8 cellular contexts compared by ENCODE assay signal in genomic region chr14:69079188-69079742, GRCh38.
DNase-seq lines count a peak whose midpoint lies in the region; ATAC-seq, FAIRE-seq and TF ChIP-seq lines count a peak whose summit lies in the region.
"Had no signal": no experiment of that assay in that cellular context is flagged by ENCODE, and none has a peak within 500 bp of the region (broad histone marks: within the 10 kb centered on the region; RNA-seq: fewer than 3 reads in every experiment).

No MANE protein-coding gene starts in this region.

- H3K27me3 Mint-ChIP-seq in activated CD4-positive, alpha-beta T cell treated with anti-CD3 and anti-CD28 coated beads for 36 hours: no peaks in the 10 kb centered on the region

- H3K4me1 ChIP-seq in upper lobe of left lung: peaks cover 24 to 31% (median 26%) of the 10 kb centered on the region in 4 donors

- no peak overlapping the region for H3K4me3 ChIP-seq in bronchial epithelial cell (ENCODE audit: low read depth, low read length)
- H3K4me3 ChIP-seq in upper lobe of left lung: no peak overlapping the region
- no peak overlapping the region for H3K4me3 ChIP-seq in H7 (ENCODE audit: insufficient read depth, low read depth, low read length)

- no peak for TF ChIP-seq CTCF in bronchial epithelial cell (IDR thresholded peaks at IDR 0.05; ENCODE audit: insufficient read depth, low read length, severe bottlenecking)
- no peak for TF ChIP-seq CTCF in upper lobe of left lung (IDR thresholded peaks at IDR 0.05)

- no peak overlapping the region for H3K4me3 Mint-ChIP-seq in activated CD4-positive, alpha-beta T cell treated with anti-CD3 and anti-CD28 coated beads for 36 hours
- H3K4me3 Mint-ChIP-seq: T-helper 1 cell treated with Interleukin-12 subunit alpha and Interleukin-12 subunit beta and Interleukin-4 antibody, amounts not matched to agents 30 μg/mL and 1 μg/mL, for 36 hours had no signal

- POLR2A ChIA-PET in activated CD4-positive, alpha-beta T cell treated with anti-CD3 and anti-CD28 coated beads for 36 hours (lab: Charles Lee): no interaction called here

- TF ChIP-seq POLR2A in upper lobe of left lung (IDR thresholded peaks at IDR 0.05): no peak

- peak overlapping the region; percentile 49 to 81 (median 60) for H3K27ac ChIP-seq in upper lobe of left lung

- CTCF ChIA-PET in activated CD4-positive, alpha-beta T cell treated with anti-CD3 and anti-CD28 coated beads for 36 hours (lab: Charles Lee): interaction anchor here (0.7 to 0.9 kb wide), 2 partner anchors 11 to 15 kb away, joined by 3 read pairs; no protein-coding TSS in a partner anchor

- H3K4me1 Mint-ChIP-seq in activated CD4-positive, alpha-beta T cell treated with anti-CD3 and anti-CD28 coated beads for 36 hours: peaks cover 10% of the 10 kb centered on the region

- H3K36me3 ChIP-seq in bronchial epithelial cell (ENCODE audit: control insufficient read depth, insufficient read depth, low read length) (peaks cover 3% of the 10 kb centered on the region), upper lobe of left lung (peaks cover 0 to 36% (median 4%) of the 10 kb centered on the region in 4 donors), H7 (replicated peaks; ENCODE audit: control insufficient read depth, insufficient read depth, low read length) (no peaks in the 10 kb centered on the region)

- peak; percentile 95 for DNase-seq in HTR-8/SVneo (ENCODE audit: insufficient read length, low spot score)
- DNase-seq in bronchial epithelial cell (ENCODE audit: low read depth): peak; percentile 84
- peak; percentile 98 for DNase-seq in kidney glomerular epithelial cell (lab: John Stamatoyannopoulos, UW)
- no peak for DNase-seq in upper lobe of left lung
- no peak for DNase-seq in activated CD4-positive, alpha-beta T cell treated with anti-CD3 and anti-CD28 coated beads for 36 hours
- no peak for DNase-seq in NCI-H187 treated with DMSO at 0.1 percent for 48 hours (lab: John Stamatoyannopoulos, UW)
- no peak for DNase-seq in H7

- H3K36me3 Mint-ChIP-seq in activated CD4-positive, alpha-beta T cell treated with anti-CD3 and anti-CD28 coated beads for 36 hours (ENCODE audit: low read depth): peaks cover 21% of the 10 kb centered on the region

- intact Hi-C loops in activated CD4-positive, alpha-beta T cell treated with anti-CD3 and anti-CD28 coated beads for 36 hours (cut with DNase I, micrococcal nuclease): no loop called here

- FAIRE-seq in HTR-8/SVneo (lab: Jason Lieb, UNC) (no peak), bronchial epithelial cell (lab: Jason Lieb, UNC) (no peak)

- 65 to 72% methylated on average over 4 of the region's 4 CpGs for WGBS in upper lobe of left lung, 2 donors

- no peaks in the 10 kb centered on the region for H3K9me3 ChIP-seq in upper lobe of left lung

- no peak for TF ChIP-seq EP300 in upper lobe of left lung (IDR thresholded peaks at IDR 0.05)

- ATAC-seq in upper lobe of left lung (ENCODE audit: low FRiP score in 2 of 2): peak in 1 of 2 donors; percentile 16
- ATAC-seq in activated CD4-positive, alpha-beta T cell treated with anti-CD3 and anti-CD28 coated beads for 36 hours: no peak

- no peak overlapping the region for H3K27ac Mint-ChIP-seq in activated CD4-positive, alpha-beta T cell treated with anti-CD3 and anti-CD28 coated beads for 36 hours
- H3K27ac Mint-ChIP-seq: T-helper 1 cell treated with Interleukin-12 subunit alpha and Interleukin-12 subunit beta and Interleukin-4 antibody, amounts not matched to agents 30 μg/mL and 1 μg/mL, for 36 hours had no signal

- no peaks in the 10 kb centered on the region for H3K9me3 Mint-ChIP-seq in activated CD4-positive, alpha-beta T cell treated with anti-CD3 and anti-CD28 coated beads for 36 hours (ENCODE audit: low read depth)
- H3K9me3 Mint-ChIP-seq: T-helper 1 cell treated with Interleukin-12 subunit alpha and Interleukin-12 subunit beta and Interleukin-4 antibody, amounts not matched to agents 30 μg/mL and 1 μg/mL, for 36 hours had no signal

- H3K27me3 ChIP-seq in bronchial epithelial cell (ENCODE audit: control insufficient read depth, insufficient read depth, low read length) (no peaks in the 10 kb centered on the region), upper lobe of left lung (no peaks in the 10 kb centered on the region), H7 (ENCODE audit: control insufficient read depth, insufficient read depth, low read length) (no peaks in the 10 kb centered on the region)

Comparison
In these comparisons a context has a peak if more than half of its experiments do, and no peak if none do; other contexts are left out.
1. DNase-seq: peak in HTR-8/SVneo (single experiment), bronchial epithelial cell (single experiment) and kidney glomerular epithelial cell (single experiment); none in upper lobe of left lung (0 of 2), activated CD4-positive, alpha-beta T cell treated with anti-CD3 and anti-CD28 coated beads for 36 hours (single experiment), NCI-H187 treated with DMSO at 0.1 percent for 48 hours (single experiment) and H7 (single experiment).